Comparison of ENCODE assay signal across 34 cellular contexts in the genomic region with DNA sequence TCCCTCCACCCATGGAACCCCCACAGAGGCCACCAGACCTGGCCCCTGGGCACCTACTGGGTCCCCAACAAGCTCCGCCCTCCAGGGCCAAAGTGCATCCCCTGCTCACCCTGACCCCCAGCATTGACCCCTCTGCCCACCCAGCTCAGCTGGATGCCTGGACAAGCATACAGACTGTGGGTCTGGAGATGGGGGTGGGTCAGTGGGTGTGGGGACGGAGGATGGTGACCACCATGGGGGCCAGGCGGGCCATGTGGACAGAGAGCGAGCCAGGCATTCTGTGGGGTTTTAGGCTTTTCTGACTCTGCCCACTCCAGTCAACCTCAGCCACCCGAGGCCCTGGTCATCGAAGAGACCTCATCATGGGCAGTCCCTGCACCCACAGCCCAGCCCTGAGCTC.
"Had no signal": no experiment of that assay in that cellular context is flagged by ENCODE, and none has a peak within 500 bp of the region (broad histone marks: within the 10 kb centered on the region; RNA-seq: fewer than 3 reads in every experiment).

No MANE protein-coding gene starts in this region.

- H3K4me3 Mint-ChIP-seq: activated B cell treated with CpG ODN at 0.5 μM for 24 hours; activated CD4-positive, alpha-beta memory T cell treated with anti-CD3 and anti-CD28 coated beads for 36 hours; activated CD4-positive, alpha-beta T cell treated with anti-CD3 and anti-CD28 coated beads, Interleukin-2, amount 10 ng/mL, durations not matched to agents 24 days and 14 days; activated CD8-positive, alpha-beta T cell treated with anti-CD3 and anti-CD28 coated beads for 36 hours; activated naive CD4-positive, alpha-beta T cell treated with anti-CD3 and anti-CD28 coated beads, Interleukin-2, amount 10 ng/mL, durations not matched to agents 7 days and 5 days; activated naive CD4-positive, alpha-beta T cell treated with anti-CD3 and anti-CD28 coated beads, Interleukin-2, amount 50 U/mL, for 24 hours; activated naive CD8-positive, alpha-beta T cell; activated naive CD8-positive, alpha-beta T cell treated with anti-CD3 and anti-CD28 coated beads, Interleukin-2, amount 10 ng/mL, durations not matched to agents 7 days and 5 days; activated naive CD8-positive, alpha-beta T cell treated with anti-CD3 and anti-CD28 coated beads, Interleukin-2, amount 50 U/mL, for 24 hours; activated T-cell treated with anti-CD3 and anti-CD28 coated beads, Interleukin-2, amount 50 U/mL, for 4 hours; activated T-cell treated with anti-CD3 and anti-CD28 coated beads, Interleukin-2, amount 50 U/mL, for 72 hours; brain; central memory CD8-positive, alpha-beta T cell; T-cell; T-helper 2 cell treated with Interferon-gamma antibody and Interleukin-4, amounts not matched to agents 5 μg/mL and 100 μg/mL, for 36 hours had no signal

- H3K27me3 ChIP-seq: ascending aorta, cardiac muscle cell had no signal

- H3K36me3 Mint-ChIP-seq: activated CD4-positive, alpha-beta memory T cell treated with anti-CD3 and anti-CD28 coated beads for 36 hours; activated naive CD4-positive, alpha-beta T cell treated with anti-CD3 and anti-CD28 coated beads, Interleukin-2, amount 10 ng/mL, durations not matched to agents 7 days and 5 days; brain had no signal

- ATAC-seq: activated CD8-positive, alpha-beta T cell treated with anti-CD3 and anti-CD28 coated beads for 36 hours; activated naive CD8-positive, alpha-beta T cell treated with anti-CD3 and anti-CD28 coated beads, Interleukin-2, amount 50 U/mL, for 24 hours; activated T-cell treated with anti-CD3 and anti-CD28 coated beads, Interleukin-2, amount 50 U/mL, for 4 hours; activated T-cell treated with anti-CD3 and anti-CD28 coated beads, Interleukin-2, amount 50 U/mL, for 72 hours; T-cell had no signal

- H3K4me1 Mint-ChIP-seq: activated naive CD4-positive, alpha-beta T cell treated with anti-CD3 and anti-CD28 coated beads, Interleukin-2, amount 10 ng/mL, durations not matched to agents 7 days and 5 days had no signal

- H3K27me3 Mint-ChIP-seq: activated B cell treated with CpG ODN at 0.5 μM for 24 hours; activated CD4-positive, alpha-beta memory T cell treated with anti-CD3 and anti-CD28 coated beads for 36 hours; activated CD4-positive, alpha-beta T cell treated with anti-CD3 and anti-CD28 coated beads, Interleukin-2, amount 10 ng/mL, durations not matched to agents 24 days and 14 days; activated CD8-positive, alpha-beta T cell treated with anti-CD3 and anti-CD28 coated beads for 36 hours; activated naive CD4-positive, alpha-beta T cell treated with anti-CD3 and anti-CD28 coated beads, Interleukin-2, amount 10 ng/mL, durations not matched to agents 7 days and 5 days; activated naive CD4-positive, alpha-beta T cell treated with anti-CD3 and anti-CD28 coated beads, Interleukin-2, amount 50 U/mL, for 24 hours; activated naive CD8-positive, alpha-beta T cell; activated naive CD8-positive, alpha-beta T cell treated with anti-CD3 and anti-CD28 coated beads, Interleukin-2, amount 10 ng/mL, durations not matched to agents 7 days and 5 days; activated naive CD8-positive, alpha-beta T cell treated with anti-CD3 and anti-CD28 coated beads, Interleukin-2, amount 50 U/mL, for 24 hours; brain; central memory CD8-positive, alpha-beta T cell; T-cell had no signal

- H3K27ac ChIP-seq: ascending aorta, cardiac muscle cell, VCaP had no signal

- H3K4me3 ChIP-seq: ascending aorta, cardiac muscle cell had no signal

- DNase-seq: activated B cell treated with CpG ODN at 0.5 μM for 24 hours; activated CD4-positive, alpha-beta memory T cell treated with anti-CD3 and anti-CD28 coated beads for 36 hours; activated CD4-positive, alpha-beta T cell treated with anti-CD3 and anti-CD28 coated beads for 4 hours; activated CD4-positive, alpha-beta T cell treated with anti-CD3 and anti-CD28 coated beads, Interleukin-2, amount 10 ng/mL, durations not matched to agents 24 days and 14 days; activated CD4-positive, alpha-beta T cell treated with anti-CD3 and anti-CD28 coated beads, Interleukin-2, amount 50 U/mL, for 1 hour; activated CD4-positive, alpha-beta T cell treated with anti-CD3 and anti-CD28 coated beads, Interleukin-2, amount 50 U/mL, for 4 hours; activated CD4-positive, CD25-positive, alpha-beta regulatory T cell treated with anti-CD3 and anti-CD28 coated beads, Interleukin-2, amount 50 U/mL, for 72 hours; activated CD8-positive, alpha-beta memory T cell treated with anti-CD3 and anti-CD28 coated beads, Interleukin-2, amount 50 U/mL, for 4 hours; activated CD8-positive, alpha-beta T cell treated with anti-CD3 and anti-CD28 coated beads for 36 hours; activated effector memory CD4-positive, alpha-beta T cell treated with Interleukin-2 at 50 U/mL for 16 hours; activated gamma-delta T cell; activated naive CD4-positive, alpha-beta T cell treated with anti-CD3 and anti-CD28 coated beads, Interleukin-2, amount 10 ng/mL, durations not matched to agents 7 days and 5 days; activated naive CD4-positive, alpha-beta T cell treated with Interleukin-2 at 50 U/mL for 16 hours; activated naive CD8-positive, alpha-beta T cell treated with anti-CD3 and anti-CD28 coated beads, Interleukin-2, amount 10 ng/mL, durations not matched to agents 7 days and 5 days; activated naive CD8-positive, alpha-beta T cell treated with anti-CD3 and anti-CD28 coated beads, Interleukin-2, amount 50 U/mL, for 24 hours; activated T-cell treated with anti-CD3 and anti-CD28 coated beads for 4 hours; activated T-cell treated with anti-CD3 and anti-CD28 coated beads, Interleukin-2, amount 50 U/mL, for 1 hour; activated T-cell treated with anti-CD3 and anti-CD28 coated beads, Interleukin-2, amount 50 U/mL, for 4 hours; activated T-cell treated with anti-CD3 and anti-CD28 coated beads, Interleukin-2, amount 50 U/mL, for 72 hours; amygdala; anterior cingulate cortex; cerebellar nuclear complex; T-cell; T-helper 2 cell; T-helper 9 cell had no signal

- H3K4me1 ChIP-seq: ascending aorta had no signal

- H3K27ac Mint-ChIP-seq: activated B cell treated with CpG ODN at 0.5 μM for 24 hours; activated CD4-positive, alpha-beta memory T cell treated with anti-CD3 and anti-CD28 coated beads for 36 hours; activated CD4-positive, alpha-beta T cell treated with anti-CD3 and anti-CD28 coated beads, Interleukin-2, amount 10 ng/mL, durations not matched to agents 24 days and 14 days; activated CD8-positive, alpha-beta T cell treated with anti-CD3 and anti-CD28 coated beads for 36 hours; activated naive CD4-positive, alpha-beta T cell treated with anti-CD3 and anti-CD28 coated beads, Interleukin-2, amount 10 ng/mL, durations not matched to agents 7 days and 5 days; activated naive CD4-positive, alpha-beta T cell treated with anti-CD3 and anti-CD28 coated beads, Interleukin-2, amount 50 U/mL, for 24 hours; activated naive CD8-positive, alpha-beta T cell; activated naive CD8-positive, alpha-beta T cell treated with anti-CD3 and anti-CD28 coated beads, Interleukin-2, amount 10 ng/mL, durations not matched to agents 7 days and 5 days; activated naive CD8-positive, alpha-beta T cell treated with anti-CD3 and anti-CD28 coated beads, Interleukin-2, amount 50 U/mL, for 24 hours; activated T-cell treated with anti-CD3 and anti-CD28 coated beads, Interleukin-2, amount 50 U/mL, for 72 hours; activated T-helper 2 cell treated with anti-CD3 and anti-CD28 coated beads, Interferon-gamma antibody, Interleukin-2, Interleukin-4, amounts not matched to agents 10 μg/mL and 5 μg/mL and 100 μg/mL, durations not matched to agents 14 hours and 24 hours and 36 hours; brain; T-cell; T-helper 2 cell treated with Interferon-gamma antibody and Interleukin-4, amounts not matched to agents 5 μg/mL and 100 μg/mL, for 36 hours had no signal

- H3K9me3 Mint-ChIP-seq: activated B cell treated with CpG ODN at 0.5 μM for 24 hours; activated CD4-positive, alpha-beta memory T cell treated with anti-CD3 and anti-CD28 coated beads for 36 hours; activated CD4-positive, alpha-beta T cell treated with anti-CD3 and anti-CD28 coated beads, Interleukin-2, amount 10 ng/mL, durations not matched to agents 24 days and 14 days; activated CD8-positive, alpha-beta T cell treated with anti-CD3 and anti-CD28 coated beads for 36 hours; activated naive CD4-positive, alpha-beta T cell treated with anti-CD3 and anti-CD28 coated beads, Interleukin-2, amount 10 ng/mL, durations not matched to agents 7 days and 5 days; activated naive CD4-positive, alpha-beta T cell treated with anti-CD3 and anti-CD28 coated beads, Interleukin-2, amount 50 U/mL, for 24 hours; activated naive CD8-positive, alpha-beta T cell treated with anti-CD3 and anti-CD28 coated beads, Interleukin-2, amount 10 ng/mL, durations not matched to agents 7 days and 5 days; activated naive CD8-positive, alpha-beta T cell treated with anti-CD3 and anti-CD28 coated beads, Interleukin-2, amount 50 U/mL, for 24 hours; activated T-cell treated with anti-CD3 and anti-CD28 coated beads, Interleukin-2, amount 50 U/mL, for 4 hours; activated T-helper 2 cell treated with anti-CD3 and anti-CD28 coated beads, Interferon-gamma antibody, Interleukin-2, Interleukin-4, amounts not matched to agents 10 μg/mL and 5 μg/mL and 100 μg/mL, durations not matched to agents 14 hours and 24 hours and 36 hours; central memory CD8-positive, alpha-beta T cell; T-cell; T-helper 2 cell treated with Interferon-gamma antibody and Interleukin-4, amounts not matched to agents 5 μg/mL and 100 μg/mL, for 36 hours had no signal

- H3K9me3 ChIP-seq: ascending aorta had no signal

- H3K36me3 ChIP-seq: ascending aorta, cardiac muscle cell had no signal
